ENCODE assay signal across 31 cellular contexts in the genomic region with DNA sequence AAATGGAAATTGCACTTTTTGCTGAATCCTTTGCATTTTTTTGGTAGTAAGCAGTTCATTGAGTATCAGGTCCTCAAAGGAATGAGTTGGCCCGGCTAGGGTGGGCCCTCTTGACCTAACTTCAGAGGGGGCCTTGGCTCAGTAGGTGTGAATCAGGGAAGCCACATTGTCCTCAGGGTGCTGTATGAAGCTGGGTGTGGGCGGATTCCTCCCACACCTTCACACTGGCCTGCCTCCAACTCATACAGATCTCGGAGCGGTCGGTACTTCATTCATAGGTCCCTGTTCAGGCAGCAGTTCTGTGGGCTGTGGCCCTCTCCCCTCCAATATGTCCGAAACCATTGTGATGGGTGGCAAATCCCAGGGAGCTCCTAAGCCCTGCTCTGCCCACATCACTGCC. TPM values are rescaled to one million over a fixed set of nuclear protein-coding genes. Genes with fewer than 3 reads are reported as not detected.
DNase-seq lines count a peak whose midpoint lies in the region; TF ChIP-seq lines count a peak whose summit lies in the region.
"Had no signal": no experiment of that assay in that cellular context is flagged by ENCODE, and none has a peak within 500 bp of the region (broad histone marks: within the 10 kb centered on the region; RNA-seq: fewer than 3 reads in every experiment).

No MANE protein-coding gene starts in this region.

- H4K8ac ChIP-seq in mesenchymal stem cell (ENCODE audit: low read length), result no peak overlapping the region

- H2AK5ac ChIP-seq in mesenchymal stem cell (ENCODE audit: low read length, severe bottlenecking), result no peak overlapping the region

- peaks cover 4 to 35% of the 10 kb centered on the region in 2 experiments for H3K36me3 ChIP-seq in mesenchymal stem cell (ENCODE audit: control insufficient read depth in 1 of 2, insufficient read depth in 2 of 2, low read depth in 1 of 2, low read length in 2 of 2)
- H3K36me3 ChIP-seq: tibial artery had no signal

- H3K4ac ChIP-seq in mesenchymal stem cell (ENCODE audit: low read depth in 1 of 2, low read length in 2 of 2), result no peak overlapping the region

- no peak overlapping the region for H2BK5ac ChIP-seq in mesenchymal stem cell (ENCODE audit: low read depth, low read length, poor library complexity, severe bottlenecking)

- H3K4me3 ChIP-seq in choroid plexus epithelial cell (ENCODE audit: low read depth, low read length) (no peak overlapping the region), mesenchymal stem cell (ENCODE audit: insufficient read depth in 1 of 2, low read depth in 1 of 2, low read length in 2 of 2) (no peak overlapping the region)
- H3K4me3 ChIP-seq: tibial artery had no signal

- H2AFZ ChIP-seq in mesenchymal stem cell (ENCODE audit: low read depth, low read length), result no peak overlapping the region

- H3K23ac ChIP-seq in mesenchymal stem cell (ENCODE audit: low read length in 2 of 2), result no peak overlapping the region

- intact Hi-C loops in activated CD4-positive, alpha-beta T cell treated with anti-CD3 and anti-CD28 coated beads, Interleukin-2, amount 10 ng/mL, durations not matched to agents 24 days and 14 days (cut with micrococcal nuclease), result no loop called here

- TF ChIP-seq CTCF in choroid plexus epithelial cell (conservative IDR thresholded peaks at IDR 0.05; ENCODE audit: low read depth, low read length), result no peak
- TF ChIP-seq CTCF in progenitor cell of endocrine pancreas (IDR thresholded peaks at IDR 0.05; ENCODE audit: unreplicated experiment), result no peak

- H2BK120ac ChIP-seq in mesenchymal stem cell (ENCODE audit: low read depth, low read length), result no peak overlapping the region

- H3K4me1 Mint-ChIP-seq in activated CD4-positive, alpha-beta T cell treated with anti-CD3 and anti-CD28 coated beads, Interleukin-2, amount 10 ng/mL, durations not matched to agents 7 days and 5 days, result peaks cover 34% of the 10 kb centered on the region
- peaks cover 29% of the 10 kb centered on the region for H3K4me1 Mint-ChIP-seq in activated CD4-positive, alpha-beta T cell treated with anti-CD3 and anti-CD28 coated beads, Interleukin-2, amount 10 ng/mL, durations not matched to agents 24 days and 14 days
- H3K4me1 Mint-ChIP-seq in progenitor cell of endocrine pancreas (ENCODE audit: low read depth), result no peaks in the 10 kb centered on the region

- no peak overlapping the region for H3K27ac ChIP-seq in mesenchymal stem cell (ENCODE audit: low read length, poor library complexity, severe bottlenecking)
- peak overlapping the region; percentile 47 for H3K27ac ChIP-seq in substantia nigra (ENCODE audit: low read depth, low read length, poor library complexity, severe bottlenecking)
- H3K27ac ChIP-seq: tibial artery, VCaP had no signal

- no peak overlapping the region for H2BK15ac ChIP-seq in mesenchymal stem cell (ENCODE audit: low read depth, poor library complexity, severe bottlenecking)

- H3K4me1 ChIP-seq in mesenchymal stem cell (ENCODE audit: control insufficient read depth, insufficient read depth, low read depth, low read length), result peaks cover 5% of the 10 kb centered on the region

- CTCF ChIA-PET in activated CD4-positive, alpha-beta T cell treated with anti-CD3 and anti-CD28 coated beads, Interleukin-2, amount 10 ng/mL, durations not matched to agents 7 days and 5 days (lab: Charles Lee), result interaction anchor here (1.5 kb wide), 1 partner anchor 10 kb away, joined by 4 read pairs; no protein-coding TSS in a partner anchor

- no peak overlapping the region for H3K14ac ChIP-seq in mesenchymal stem cell (ENCODE audit: low read length in 2 of 2)

- peak overlapping the region in 1 of 2 experiments; percentile 15 for H2BK12ac ChIP-seq in mesenchymal stem cell (ENCODE audit: low read length in 2 of 2)

- H3K36me3 Mint-ChIP-seq in activated CD4-positive, alpha-beta T cell treated with anti-CD3 and anti-CD28 coated beads, Interleukin-2, amount 10 ng/mL, durations not matched to agents 7 days and 5 days (ENCODE audit: low read depth), result peaks cover 31% of the 10 kb centered on the region
- peaks cover 37% of the 10 kb centered on the region for H3K36me3 Mint-ChIP-seq in activated CD4-positive, alpha-beta T cell treated with anti-CD3 and anti-CD28 coated beads, Interleukin-2, amount 10 ng/mL, durations not matched to agents 24 days and 14 days (ENCODE audit: low read depth)
- peaks cover 11% of the 10 kb centered on the region for H3K36me3 Mint-ChIP-seq in progenitor cell of endocrine pancreas (ENCODE audit: insufficient read depth)

- H3K27ac Mint-ChIP-seq in activated CD4-positive, alpha-beta T cell treated with anti-CD3 and anti-CD28 coated beads, Interleukin-2, amount 10 ng/mL, durations not matched to agents 7 days and 5 days, result peak overlapping the region; percentile 68
- H3K27ac Mint-ChIP-seq in activated CD4-positive, alpha-beta T cell treated with anti-CD3 and anti-CD28 coated beads, Interleukin-2, amount 10 ng/mL, durations not matched to agents 24 days and 14 days, result no peak overlapping the region
- no peak overlapping the region for H3K27ac Mint-ChIP-seq in progenitor cell of endocrine pancreas
- H3K27ac Mint-ChIP-seq: activated naive CD8-positive, alpha-beta T cell; activated T-helper 17 cell treated with anti-CD3 and anti-CD28 coated beads, Interleukin-2, amount 50 U/mL, for 72 hours had no signal

- no peak overlapping the region for H3K4me3 Mint-ChIP-seq in activated CD4-positive, alpha-beta T cell treated with anti-CD3 and anti-CD28 coated beads, Interleukin-2, amount 10 ng/mL, durations not matched to agents 7 days and 5 days
- H3K4me3 Mint-ChIP-seq in activated CD4-positive, alpha-beta T cell treated with anti-CD3 and anti-CD28 coated beads, Interleukin-2, amount 10 ng/mL, durations not matched to agents 24 days and 14 days, result no peak overlapping the region
- no peak overlapping the region for H3K4me3 Mint-ChIP-seq in progenitor cell of endocrine pancreas (ENCODE audit: low read depth)
- H3K4me3 Mint-ChIP-seq: activated naive CD8-positive, alpha-beta T cell; activated T-helper 17 cell treated with anti-CD3 and anti-CD28 coated beads, Interleukin-2, amount 50 U/mL, for 72 hours; CD8-positive, alpha-beta memory T cell; immature natural killer cell had no signal

- no peaks in the 10 kb centered on the region for H3K9me3 Mint-ChIP-seq in activated CD4-positive, alpha-beta T cell treated with anti-CD3 and anti-CD28 coated beads, Interleukin-2, amount 10 ng/mL, durations not matched to agents 7 days and 5 days
- H3K9me3 Mint-ChIP-seq in activated CD4-positive, alpha-beta T cell treated with anti-CD3 and anti-CD28 coated beads, Interleukin-2, amount 10 ng/mL, durations not matched to agents 24 days and 14 days, result no peaks in the 10 kb centered on the region
- no peaks in the 10 kb centered on the region for H3K9me3 Mint-ChIP-seq in progenitor cell of endocrine pancreas (ENCODE audit: low read depth)
- H3K9me3 Mint-ChIP-seq: activated T-helper 17 cell treated with anti-CD3 and anti-CD28 coated beads, Interleukin-2, amount 50 U/mL, for 72 hours; CD8-positive, alpha-beta memory T cell; immature natural killer cell had no signal

- peak overlapping the region in 1 of 2 experiments; percentile 40 for H3K18ac ChIP-seq in mesenchymal stem cell (ENCODE audit: low read depth in 1 of 2, low read length in 2 of 2)

- no peaks in the 10 kb centered on the region for H3K27me3 ChIP-seq in mesenchymal stem cell (ENCODE audit: control insufficient read depth in 1 of 2, insufficient read depth in 1 of 2, low read length in 2 of 2)
- H3K27me3 ChIP-seq: tibial artery had no signal

- no peak for DNase-seq in activated CD4-positive, alpha-beta T cell treated with anti-CD3 and anti-CD28 coated beads, Interleukin-2, amount 10 ng/mL, durations not matched to agents 7 days and 5 days
- no peak for DNase-seq in activated CD4-positive, alpha-beta T cell treated with anti-CD3 and anti-CD28 coated beads, Interleukin-2, amount 10 ng/mL, durations not matched to agents 24 days and 14 days
- peak; percentile 27 for DNase-seq in choroid plexus epithelial cell (ENCODE audit: low read depth)
- DNase-seq in mesenchymal stem cell, result peak; percentile 3
- no peak for DNase-seq in substantia nigra (lab: John Stamatoyannopoulos, UW)
- no peak for DNase-seq in nucleus accumbens (lab: John Stamatoyannopoulos, UW)
- no peak for DNase-seq in GM19238 (ENCODE audit: insufficient read length, low spot score)
- no peak for DNase-seq in progenitor cell of endocrine pancreas (ENCODE audit: low spot score, unreplicated experiment)
- DNase-seq: 8988T; activated CD4-positive, alpha-beta T cell treated with anti-CD3 and anti-CD28 coated beads, Interleukin-2, amount 50 U/mL, for 1 hour; CD8-positive, alpha-beta memory T cell; DMS153; effector CD4-positive, alpha-beta T cell; hippocampal formation; immature natural killer cell; NCI-H1694 treated with DMSO at 0.1 percent for 48 hours; NCI-H69; RPMI8226; SK-N-SH; stimulated activated CD4-positive, alpha-beta T cell treated with anti-CD3 and anti-CD28 coated beads, Interleukin-2, amount 100 ng/mL, for 48 hours; stimulated activated naive CD4-positive, alpha-beta T cell treated with Interleukin-2 at 50 U/mL for 16 hours; tibial artery had no signal

- no peaks in the 10 kb centered on the region for H3K27me3 Mint-ChIP-seq in activated CD4-positive, alpha-beta T cell treated with anti-CD3 and anti-CD28 coated beads, Interleukin-2, amount 10 ng/mL, durations not matched to agents 7 days and 5 days
- no peaks in the 10 kb centered on the region for H3K27me3 Mint-ChIP-seq in activated CD4-positive, alpha-beta T cell treated with anti-CD3 and anti-CD28 coated beads, Interleukin-2, amount 10 ng/mL, durations not matched to agents 24 days and 14 days
- no peaks in the 10 kb centered on the region for H3K27me3 Mint-ChIP-seq in progenitor cell of endocrine pancreas
- H3K27me3 Mint-ChIP-seq: activated naive CD8-positive, alpha-beta T cell; activated T-helper 17 cell treated with anti-CD3 and anti-CD28 coated beads, Interleukin-2, amount 50 U/mL, for 72 hours; CD8-positive, alpha-beta memory T cell had no signal

- no peak overlapping the region for H3K4me2 ChIP-seq in mesenchymal stem cell (ENCODE audit: low read length, poor library complexity, severe bottlenecking)
- H3K4me2 ChIP-seq: SK-N-SH had no signal

- POLR2A ChIA-PET in activated CD4-positive, alpha-beta T cell treated with anti-CD3 and anti-CD28 coated beads, Interleukin-2, amount 10 ng/mL, durations not matched to agents 7 days and 5 days (lab: Charles Lee), result no interaction called here

- H4K91ac ChIP-seq in mesenchymal stem cell (ENCODE audit: low read length), result no peak overlapping the region

- peaks cover 25% of the 10 kb centered on the region for H3K79me1 ChIP-seq in mesenchymal stem cell (replicated peaks; ENCODE audit: low read length, poor library complexity, severe bottlenecking)

- H3K9ac ChIP-seq in mesenchymal stem cell (ENCODE audit: low read length), result no peak overlapping the region
- H3K9ac ChIP-seq: SK-N-SH had no signal

- no peaks in the 10 kb centered on the region for H3K9me3 ChIP-seq in mesenchymal stem cell (ENCODE audit: control insufficient read depth, low read length)
- H3K9me3 ChIP-seq: SK-N-SH, tibial artery had no signal

- 95% methylated on average over 5 of the region's 6 CpGs for WGBS in mesenchymal stem cell

RNA-seq across cellular contexts. Expression of a gene that starts 47.4 kb away (rescaled TPM):
- total RNA-seq in activated CD4-positive, alpha-beta T cell treated with anti-CD3 and anti-CD28 coated beads, Interleukin-2, amount 10 ng/mL, durations not matched to agents 7 days and 5 days, result not detected
- not detected in 2 replicates for total RNA-seq in activated CD4-positive, alpha-beta T cell treated with anti-CD3 and anti-CD28 coated beads, Interleukin-2, amount 10 ng/mL, durations not matched to agents 24 days and 14 days
- not detected for polyA plus RNA-seq in mesenchymal stem cell (2013, experiment 1 of 2)
- polyA plus RNA-seq in mesenchymal stem cell (2013, experiment 2 of 2), result not detected
- total RNA-seq in progenitor cell of endocrine pancreas, result not detected in 2 replicates
- total RNA-seq: activated T-helper 17 cell treated with anti-CD3 and anti-CD28 coated beads, Interleukin-2, amount 50 U/mL, for 72 hours; CD8-positive, alpha-beta memory T cell; cerebellum; epithelial cell of proximal tubule; frontal cortex; HepG2; liver; mononuclear cell had no signal
- polyA plus RNA-seq: CD8-positive, alpha-beta memory T cell; HepG2; immature natural killer cell; liver; SK-N-SH had no signal

Comparison
In these comparisons a context has a peak if more than half of its experiments do, and no peak if none do; other contexts are left out.
1. DNase-seq: peak in choroid plexus epithelial cell (single experiment) and mesenchymal stem cell (single experiment); none in activated CD4-positive, alpha-beta T cell treated with anti-CD3 and anti-CD28 coated beads, Interleukin-2, amount 10 ng/mL, durations not matched to agents 7 days and 5 days (single experiment), activated CD4-positive, alpha-beta T cell treated with anti-CD3 and anti-CD28 coated beads, Interleukin-2, amount 10 ng/mL, durations not matched to agents 24 days and 14 days (single experiment), substantia nigra (0 of 49), nucleus accumbens (0 of 56), GM19238 (single experiment) and progenitor cell of endocrine pancreas (single experiment).